In genomic region chr10:132515811-132516726, GRCh38 we compare ENCODE assay signal across 11 cellular contexts. TPM values are rescaled to one million over a fixed set of nuclear protein-coding genes. Genes with fewer than 3 reads are reported as not detected.
A peak's percentile ranks its signal among the peaks of the same experiment; 100 is the strongest.
DNase-seq lines count a peak whose midpoint lies in the region; ATAC-seq and TF ChIP-seq lines count a peak whose summit lies in the region.
"Had no signal": no experiment of that assay in that cellular context is flagged by ENCODE, and none has a peak within 500 bp of the region (broad histone marks: within the 10 kb centered on the region; RNA-seq: fewer than 3 reads in every experiment).

No MANE protein-coding gene starts in this region.

- 39 to 58% methylated on average over 2 to 3 of the region's 19 CpGs for WGBS in gastroesophageal sphincter (ENCODE audit: low coverage in 1 of 2), 2 donors

- H3K27me3 ChIP-seq in AG04450 (ENCODE audit: control insufficient read depth, insufficient read depth, low read length) (peaks cover 3% of the 10 kb centered on the region), gastroesophageal sphincter (no peaks in the 10 kb centered on the region), parathyroid adenoma (ENCODE audit: control insufficient read depth, insufficient read depth, low read length) (no peaks in the 10 kb centered on the region)

- no peak overlapping the region for H3K4me3 ChIP-seq in AG04450 (ENCODE audit: low read depth, low read length)
- H3K4me3 ChIP-seq in LNCaP clone FGC (ENCODE audit: low read depth, low read length), result peak overlapping the region; percentile 42; the same call in 1 of the 2 replicates
- H3K4me3 ChIP-seq in gastroesophageal sphincter, result no peak overlapping the region
- peak overlapping the region; percentile 31 for H3K4me3 ChIP-seq in parathyroid adenoma (ENCODE audit: low read depth, low read length)

- TF ChIP-seq POLR2A in gastroesophageal sphincter (IDR thresholded peaks at IDR 0.05), result no peak

- no peaks in the 10 kb centered on the region for H3K79me2 ChIP-seq in parathyroid adenoma

- no peak for TF ChIP-seq CTCF in AG04450 (IDR thresholded peaks at IDR 0.05; ENCODE audit: low read depth, low read length)
- TF ChIP-seq CTCF in LNCaP clone FGC (IDR thresholded peaks at IDR 0.05; ENCODE audit: control insufficient read depth, extremely low read depth, insufficient read depth), result no peak
- TF ChIP-seq CTCF in gastroesophageal sphincter (IDR thresholded peaks at IDR 0.05), result no peak
- no peak for TF ChIP-seq CTCF in parathyroid adenoma (IDR thresholded peaks at IDR 0.05)

- H3K27ac ChIP-seq in AG04450 (ENCODE audit: low read depth, low read length) (peak overlapping the region; percentile 95), gastroesophageal sphincter (peak overlapping the region in 3 of 4 donors; percentile 94 to 95 (median 94)), parathyroid adenoma (peak overlapping the region; percentile 95)
- H3K27ac ChIP-seq: KMS-11 had no signal

- peak overlapping the region; percentile 43 for H3K4me2 ChIP-seq in parathyroid adenoma (ENCODE audit: low read length)
- H3K4me2 ChIP-seq: KMS-11 had no signal

- H3K36me3 ChIP-seq in gastroesophageal sphincter (no peaks in the 10 kb centered on the region), parathyroid adenoma (ENCODE audit: control insufficient read depth, insufficient read depth, low read length) (no peaks in the 10 kb centered on the region)

- no peak for TF ChIP-seq EP300 in gastroesophageal sphincter (IDR thresholded peaks at IDR 0.05)

- H2AFZ ChIP-seq in parathyroid adenoma, result peak overlapping the region; percentile 91

- CTCF ChIA-PET in AG04450 (lab: Charles Lee), result interaction anchor here (0.5 kb wide), 1 partner anchor 12 kb away, joined by 3 read pairs; no protein-coding TSS in a partner anchor

- ATAC-seq in gastroesophageal sphincter, result no peak
- no peak for ATAC-seq in GM21360 (IDR thresholded peaks at IDR 0.05; ENCODE audit: unreplicated experiment)
- ATAC-seq: activated T-cell treated with anti-CD3 and anti-CD28 coated beads, Interleukin-2, amount 50 U/mL, for 72 hours had no signal

- H3K4me1 ChIP-seq in gastroesophageal sphincter (peaks cover 21 to 66% (median 55%) of the 10 kb centered on the region in 3 donors), parathyroid adenoma (peaks cover 25% of the 10 kb centered on the region)

- POLR2A ChIA-PET in AG04450 (lab: Yijun Ruan, JAX), result interaction anchor here (0.6 to 1.0 kb wide), 4 partner anchors 11 to 535 kb away, joined by 3 to 4 read pairs (median 3); partner anchors contain the start of gene BNIP3

- DNase-seq in AG04450 (ENCODE audit: low read depth, low spot score) (no peak), LNCaP clone FGC (ENCODE audit: low read depth) (no peak), HT-29 (ENCODE audit: low spot score) (no peak), C1 segment of cervical spinal cord (lab: John Stamatoyannopoulos, UW) (no peak)
- DNase-seq in activated CD4-positive, alpha-beta T cell treated with anti-CD3 and anti-CD28 coated beads for 4 hours, result no peak
- DNase-seq: activated T-cell treated with anti-CD3 and anti-CD28 coated beads, Interleukin-2, amount 50 U/mL, for 72 hours; T-helper 2 cell had no signal

- H3K9me3 ChIP-seq in AG04450 (ENCODE audit: control insufficient read depth, insufficient read depth, low read length) (peaks cover 8% of the 10 kb centered on the region), gastroesophageal sphincter (no peaks in the 10 kb centered on the region), parathyroid adenoma (ENCODE audit: control insufficient read depth, low read length) (no peaks in the 10 kb centered on the region)

- H3K9ac ChIP-seq in parathyroid adenoma, result no peak overlapping the region
- H3K9ac ChIP-seq: KMS-11 had no signal

RNA-seq across cellular contexts. Expression of gene INPP5A, which starts 21.5 kb away (rescaled TPM):
- polyA plus RNA-seq in AG04450 (2011; rRNA removed), result 20.2 and 22.5 TPM in 2 replicates
- 19.8 and 25.7 TPM in 2 replicates for polyA minus RNA-seq in AG04450 (2011; rRNA and poly(A)+ RNA removed)
- 100 to 1,000 TPM; 111 to 288 (median 215) TPM for total RNA-seq in gastroesophageal sphincter
- total RNA-seq in HT-29 (2014; rRNA removed; shearing (Covaris generic)), result 18.0 and 22.7 TPM in 2 replicates

Comparison
In these comparisons a context has a peak if more than half of its experiments do, and no peak if none do; other contexts are left out.
1. H3K4me3 ChIP-seq: peak in LNCaP clone FGC (single experiment) and parathyroid adenoma (single experiment); none in AG04450 (single experiment) and gastroesophageal sphincter (0 of 2).
2. Peak in every context shown above with its lines, with median percentiles within 50 percentile points of each other: H3K27ac ChIP-seq.